In genomic region chr9:33025572-33026347, GRCh38 we compare ENCODE assay signal across 8 cellular contexts. TPM values are rescaled to one million over a fixed set of nuclear protein-coding genes. Genes with fewer than 3 reads are reported as not detected.
DNase-seq lines count a peak whose midpoint lies in the region; ATAC-seq lines count a peak whose summit lies in the region.

No MANE protein-coding gene starts in this region.

- peak; percentile 68 for DNase-seq in NK-92 treated with Interleukin-12 subunit alpha and Interleukin-12 subunit beta, amount 100 ng/mL, for 24 hours (lab: John Stamatoyannopoulos, UW)
- no peak for DNase-seq in NK-92 (lab: John Stamatoyannopoulos, UW; ENCODE audit: unreplicated experiment)
- peak; percentile 78 for DNase-seq in NCI-H345 (lab: John Stamatoyannopoulos, UW)
- DNase-seq in activated CD4-positive, alpha-beta T cell treated with anti-CD3 and anti-CD28 coated beads, Interleukin-2, amount 50 U/mL, for 48 hours, result peak; percentile 78 to 81
- peak; percentile 79 to 91 for DNase-seq in lung microvascular endothelial cell (ENCODE audit: low read depth in 2 of 2)
- DNase-seq in stimulated activated CD8-positive, alpha-beta memory T cell treated with anti-CD3 and anti-CD28 coated beads, Interleukin-12 subunit alpha, Interleukin-12 subunit beta, amount 100 ng/mL, for 24 hours (ENCODE audit: extremely low read depth), result peak; percentile 42

- peaks cover 12 to 27% of the 10 kb centered on the region in 2 donors for H3K36me3 ChIP-seq in duodenal mucosa (ENCODE audit: control insufficient read depth in 1 of 2, insufficient read depth in 2 of 2, low read length in 2 of 2)

- H3K27me3 ChIP-seq in duodenal mucosa (ENCODE audit: control insufficient read depth in 1 of 2, insufficient read depth in 2 of 2, low read length in 2 of 2), result no peaks in the 10 kb centered on the region

- no peaks in the 10 kb centered on the region for H3K9me3 ChIP-seq in duodenal mucosa (ENCODE audit: control insufficient read depth in 1 of 2, low read length in 2 of 2)

- H3K9ac ChIP-seq in duodenal mucosa (ENCODE audit: low read depth in 1 of 2, low read length in 2 of 2), result peak overlapping the region; percentile 100

- H3K27ac ChIP-seq in duodenal mucosa (ENCODE audit: low read depth, low read length), result peak overlapping the region; percentile 100

- peaks cover 26 to 43% of the 10 kb centered on the region in 2 donors for H3K4me1 ChIP-seq in duodenal mucosa (ENCODE audit: control insufficient read depth in 1 of 2, insufficient read depth in 2 of 2, low read length in 2 of 2)

- peak; percentile 36 for ATAC-seq in HG03097 (IDR thresholded peaks at IDR 0.05; ENCODE audit: low FRiP score, unreplicated experiment)

- peak overlapping the region; percentile 97 to 98 for H3K4me3 ChIP-seq in duodenal mucosa (ENCODE audit: low read depth in 1 of 2, low read length in 2 of 2)

RNA-seq across cellular contexts. Expression of gene DNAJA1, which starts 0.7 kb away (rescaled TPM):
- 80.4 and 111 TPM in 2 replicates for total RNA-seq in lung microvascular endothelial cell

RNA-seq across cellular contexts. Expression of gene APTX, which starts 24.3 kb away (rescaled TPM):
- total RNA-seq in lung microvascular endothelial cell, result 17.7 and 18.5 TPM in 2 replicates

RNA-seq across cellular contexts. Expression of gene SMU1, which starts 50.7 kb away (rescaled TPM):
- total RNA-seq in lung microvascular endothelial cell, result 27.7 and 32.1 TPM in 2 replicates
